Comparison of ENCODE assay signal across 8 cellular contexts in genomic region chr1:11908139-11909021, GRCh38. TPM values are rescaled to one million over a fixed set of nuclear protein-coding genes. Genes with fewer than 3 reads are reported as not detected.
DNase-seq lines count a peak whose midpoint lies in the region; ATAC-seq and TF ChIP-seq lines count a peak whose summit lies in the region.

No MANE protein-coding gene starts in this region.

- peak; percentile 100 for TF ChIP-seq POLR2A in GM19193 (IDR thresholded peaks at IDR 0.05; ENCODE audit: extremely low read depth, insufficient read depth, insufficient read length)

- peak; percentile 58 for ATAC-seq in HG03378 (IDR thresholded peaks at IDR 0.05; ENCODE audit: unreplicated experiment)

- no peaks in the 10 kb centered on the region for H3K27me3 ChIP-seq in kidney epithelial cell (ENCODE audit: control insufficient read depth, insufficient read depth, low read length)

- H3K4me3 Mint-ChIP-seq in chondrocyte (ENCODE audit: unreplicated experiment), result peak overlapping the region; percentile 77

- DNase-seq in AML-193 (lab: John Stamatoyannopoulos, UW), result peak; percentile 91
- DNase-seq in NCI-H446 treated with DMSO at 0.1 percent for 48 hours (lab: John Stamatoyannopoulos, UW), result peak; percentile 100
- DNase-seq in activated CD4-positive, CD25-positive, alpha-beta regulatory T cell treated with anti-CD3 and anti-CD28 coated beads, Interleukin-2, amount 50 U/mL, for 72 hours, result peak; percentile 84
- no peak for DNase-seq in chondrocyte (ENCODE audit: low spot score)
- DNase-seq in kidney epithelial cell (ENCODE audit: low read depth), result peak; percentile 90
- peak; percentile 83 for DNase-seq in stimulated activated CD4-positive, alpha-beta T cell treated with anti-CD3 and anti-CD28 coated beads, Interleukin-15, amount 100 ng/mL, for 24 hours

- H3K4me3 ChIP-seq in kidney epithelial cell (ENCODE audit: low read depth, low read length), result peak overlapping the region; percentile 46

- peak overlapping the region; percentile 100 for H3K27ac Mint-ChIP-seq in chondrocyte (ENCODE audit: unreplicated experiment)

- H3K9me3 Mint-ChIP-seq in chondrocyte (ENCODE audit: low read depth), result no peaks in the 10 kb centered on the region

- TF ChIP-seq CTCF in chondrocyte (IDR thresholded peaks at IDR 0.05) (no peak), kidney epithelial cell (IDR thresholded peaks at IDR 0.05; ENCODE audit: insufficient read depth, low read length, poor library complexity, severe bottlenecking) (no peak)

- H3K27me3 Mint-ChIP-seq in chondrocyte (ENCODE audit: low read depth), result no peaks in the 10 kb centered on the region

- no peaks in the 10 kb centered on the region for H3K36me3 ChIP-seq in kidney epithelial cell (ENCODE audit: control insufficient read depth, insufficient read depth, low read length)

- H3K36me3 Mint-ChIP-seq in chondrocyte (ENCODE audit: low read depth), result no peaks in the 10 kb centered on the region

- H3K4me1 Mint-ChIP-seq in chondrocyte (ENCODE audit: low read depth), result peaks cover 24% of the 10 kb centered on the region

RNA-seq across cellular contexts. Expression of gene KIAA2013, which starts 17.8 kb away (rescaled TPM):
- total RNA-seq in chondrocyte (46.3 to 51.4 TPM (median 47.6 TPM) in 3 replicates), kidney epithelial cell (97.2 and 108 TPM in 2 replicates)

RNA-seq across cellular contexts. Expression of gene PLOD1, which starts 26.1 kb away (rescaled TPM):
- total RNA-seq in chondrocyte (344 to 509 TPM (median 477 TPM) in 3 replicates), kidney epithelial cell (85.7 and 104 TPM in 2 replicates)

RNA-seq across cellular contexts. Expression of gene NPPB, which starts 49.6 kb away (rescaled TPM):
- total RNA-seq in chondrocyte (not detected in 3 replicates), kidney epithelial cell (2.5 and 5.4 TPM in 2 replicates)
